Comparison of ENCODE assay signal across 1 cellular context in the genomic region with DNA sequence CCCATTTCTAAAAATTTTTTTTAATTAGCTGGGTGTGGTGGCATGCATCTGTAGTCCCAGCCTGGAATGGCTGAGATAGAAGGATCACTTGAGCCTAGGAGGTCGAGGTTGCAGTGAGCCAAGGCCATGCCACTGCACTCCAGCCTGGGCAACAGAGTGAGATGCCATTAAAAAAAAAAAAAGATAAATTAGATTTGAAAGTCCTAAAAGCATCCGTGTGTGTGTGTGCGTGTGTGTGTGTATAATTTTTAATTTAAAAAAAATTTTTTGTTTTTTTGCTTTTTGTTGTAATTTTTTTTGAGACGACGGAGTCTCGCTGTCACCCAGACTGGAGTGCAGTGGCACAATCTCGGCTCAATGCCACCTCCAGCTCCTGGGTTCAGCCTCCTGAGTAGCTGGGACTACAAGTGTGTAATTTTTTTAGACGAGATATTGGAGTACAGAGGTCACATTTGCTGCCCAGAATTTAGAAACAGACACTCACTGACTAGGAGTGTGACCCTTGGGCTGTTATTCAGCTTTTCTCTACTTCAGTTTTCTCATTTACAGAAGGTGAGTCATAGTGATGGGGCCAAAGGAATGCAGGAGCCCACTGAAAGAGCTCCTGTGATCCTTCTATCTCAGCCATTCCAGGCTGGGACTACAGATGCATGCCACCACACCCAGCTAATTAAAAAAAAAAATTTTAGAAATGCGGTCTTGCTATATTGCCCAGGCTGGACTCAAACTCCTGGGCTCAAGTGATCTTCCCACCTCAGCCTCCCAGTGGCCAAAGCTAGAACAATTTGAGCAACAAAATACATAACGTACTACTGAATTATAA.
TF ChIP-seq lines count a peak whose summit lies in the region.

No MANE protein-coding gene starts in this region.

TF ChIP-seq in HepG2, 621 proteins besides CTCF, POLR2A, EP300 and RAD21 (continued from another document):
- TF ChIP-seq ZNF687 (CRISPR knock-in tag; IDR thresholded peaks at IDR 0.05) (no peak), ZNF230 (CRISPR knock-in tag; IDR thresholded peaks at IDR 0.05) (no peak), ZNF720 (CRISPR knock-in tag; IDR thresholded peaks at IDR 0.05) (no peak), NFE2L2 (IDR thresholded peaks at IDR 0.05; ENCODE audit: low read length) (no peak), CREBL2 (CRISPR knock-in tag; IDR thresholded peaks at IDR 0.05; ENCODE audit: borderline replicate concordance) (no peak), PHF5A (CRISPR knock-in tag; IDR thresholded peaks at IDR 0.05; ENCODE audit: low read depth, unreplicated experiment) (no peak), NR2F2 (IDR thresholded peaks at IDR 0.05; ENCODE audit: borderline replicate concordance, low read depth) (0 out of 2 replicates have a peak, but pooled peaks have one; percentile 38), ZNF563 (CRISPR knock-in tag; IDR thresholded peaks at IDR 0.05) (no peak), ZNF75D (CRISPR knock-in tag; IDR thresholded peaks at IDR 0.05; ENCODE audit: borderline replicate concordance) (no peak), ZNF382 (CRISPR knock-in tag; IDR thresholded peaks at IDR 0.05; ENCODE audit: borderline replicate concordance) (no peak), IKZF1 (IDR thresholded peaks at IDR 0.05) (no peak), RELA (CRISPR knock-in tag; IDR thresholded peaks at IDR 0.05) (no peak), SP140L (CRISPR knock-in tag; IDR thresholded peaks at IDR 0.05; ENCODE audit: borderline replicate concordance) (no peak), JUND (CRISPR knock-in tag; IDR thresholded peaks at IDR 0.05) (peak; percentile 88), KDM2A (CRISPR knock-in tag; IDR thresholded peaks at IDR 0.05; ENCODE audit: borderline replicate concordance, low read depth) (no peak), ZNF431 (CRISPR knock-in tag; IDR thresholded peaks at IDR 0.05; ENCODE audit: borderline replicate concordance, low read depth) (no peak), PHF20 (CRISPR knock-in tag; IDR thresholded peaks at IDR 0.05) (0 out of 2 replicates have a peak, but pooled peaks have one; percentile 35), BORCS8-MEF2B (CRISPR knock-in tag; IDR thresholded peaks at IDR 0.05) (no peak), GATAD2A (CRISPR knock-in tag; IDR thresholded peaks at IDR 0.05) (peak; percentile 88), ZNF790 (CRISPR knock-in tag; IDR thresholded peaks at IDR 0.05; ENCODE audit: borderline replicate concordance) (no peak), ZNF776 (CRISPR knock-in tag; IDR thresholded peaks at IDR 0.05) (no peak), ZNF350 (CRISPR knock-in tag; IDR thresholded peaks at IDR 0.05; ENCODE audit: borderline replicate concordance, low read depth) (no peak), ZBTB20 (CRISPR knock-in tag; IDR thresholded peaks at IDR 0.05; ENCODE audit: borderline replicate concordance, low read depth) (no peak), CHD2 (IDR thresholded peaks at IDR 0.05; ENCODE audit: low read depth, low read length) (no peak), ZNF878 (CRISPR knock-in tag; IDR thresholded peaks at IDR 0.05) (no peak), ZNF549 (CRISPR knock-in tag; IDR thresholded peaks at IDR 0.05) (peak; percentile 49; the same call in 1 of the 2 replicates), TAF15 (IDR thresholded peaks at IDR 0.05; ENCODE audit: low read depth, low read length, poor library complexity, severe bottlenecking) (no peak), ZNF615 (CRISPR knock-in tag; IDR thresholded peaks at IDR 0.05; ENCODE audit: borderline replicate concordance) (no peak), ZNF3 (CRISPR knock-in tag; IDR thresholded peaks at IDR 0.05) (no peak), SMARCE1 (IDR thresholded peaks at IDR 0.05; ENCODE audit: borderline replicate concordance) (no peak), CAMTA2 (CRISPR knock-in tag; IDR thresholded peaks at IDR 0.05; ENCODE audit: borderline replicate concordance) (no peak), ATAD3A (CRISPR knock-in tag; IDR thresholded peaks at IDR 0.05) (no peak), NFKBIZ (CRISPR knock-in tag; IDR thresholded peaks at IDR 0.05) (no peak)
- TF ChIP-seq, protein P1, sequence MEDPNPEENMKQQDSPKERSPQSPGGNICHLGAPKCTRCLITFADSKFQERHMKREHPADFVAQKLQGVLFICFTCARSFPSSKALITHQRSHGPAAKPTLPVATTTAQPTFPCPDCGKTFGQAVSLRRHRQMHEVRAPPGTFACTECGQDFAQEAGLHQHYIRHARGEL (CRISPR knock-in tag; IDR thresholded peaks at IDR 0.05), result no peak
- TF ChIP-seq, protein P2, sequence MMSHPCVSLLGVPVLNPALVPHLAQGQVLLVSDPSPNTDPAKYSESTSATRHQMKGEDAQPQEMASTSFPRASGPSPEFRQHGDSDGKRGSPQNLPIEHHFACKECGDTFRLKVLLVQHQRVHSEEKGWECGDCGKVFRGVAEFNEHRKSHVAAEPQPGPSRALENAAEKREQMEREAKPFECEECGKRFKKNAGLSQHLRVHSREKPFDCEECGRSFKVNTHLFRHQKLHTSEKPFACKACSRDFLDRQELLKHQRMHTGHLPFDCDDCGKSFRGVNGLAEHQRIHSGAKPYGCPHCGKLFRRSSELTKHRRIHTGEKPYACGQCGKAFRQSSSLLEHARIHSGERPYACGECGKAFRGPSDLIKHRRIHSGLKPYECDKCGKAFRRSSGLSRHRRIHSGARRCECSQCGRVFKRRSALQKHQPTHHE (CRISPR knock-in tag; IDR thresholded peaks at IDR 0.05; ENCODE audit: borderline replicate concordance), result no peak
- TF ChIP-seq, protein P3, sequence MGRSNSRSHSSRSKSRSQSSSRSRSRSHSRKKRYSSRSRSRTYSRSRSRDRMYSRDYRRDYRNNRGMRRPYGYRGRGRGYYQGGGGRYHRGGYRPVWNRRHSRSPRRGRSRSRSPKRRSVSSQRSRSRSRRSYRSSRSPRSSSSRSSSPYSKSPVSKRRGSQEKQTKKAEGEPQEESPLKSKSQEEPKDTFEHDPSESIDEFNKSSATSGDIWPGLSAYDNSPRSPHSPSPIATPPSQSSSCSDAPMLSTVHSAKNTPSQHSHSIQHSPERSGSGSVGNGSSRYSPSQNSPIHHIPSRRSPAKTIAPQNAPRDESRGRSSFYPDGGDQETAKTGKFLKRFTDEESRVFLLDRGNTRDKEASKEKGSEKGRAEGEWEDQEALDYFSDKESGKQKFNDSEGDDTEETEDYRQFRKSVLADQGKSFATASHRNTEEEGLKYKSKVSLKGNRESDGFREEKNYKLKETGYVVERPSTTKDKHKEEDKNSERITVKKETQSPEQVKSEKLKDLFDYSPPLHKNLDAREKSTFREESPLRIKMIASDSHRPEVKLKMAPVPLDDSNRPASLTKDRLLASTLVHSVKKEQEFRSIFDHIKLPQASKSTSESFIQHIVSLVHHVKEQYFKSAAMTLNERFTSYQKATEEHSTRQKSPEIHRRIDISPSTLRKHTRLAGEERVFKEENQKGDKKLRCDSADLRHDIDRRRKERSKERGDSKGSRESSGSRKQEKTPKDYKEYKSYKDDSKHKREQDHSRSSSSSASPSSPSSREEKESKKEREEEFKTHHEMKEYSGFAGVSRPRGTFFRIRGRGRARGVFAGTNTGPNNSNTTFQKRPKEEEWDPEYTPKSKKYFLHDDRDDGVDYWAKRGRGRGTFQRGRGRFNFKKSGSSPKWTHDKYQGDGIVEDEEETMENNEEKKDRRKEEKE (IDR thresholded peaks at IDR 0.05), result no peak
- TF ChIP-seq, protein P4, sequence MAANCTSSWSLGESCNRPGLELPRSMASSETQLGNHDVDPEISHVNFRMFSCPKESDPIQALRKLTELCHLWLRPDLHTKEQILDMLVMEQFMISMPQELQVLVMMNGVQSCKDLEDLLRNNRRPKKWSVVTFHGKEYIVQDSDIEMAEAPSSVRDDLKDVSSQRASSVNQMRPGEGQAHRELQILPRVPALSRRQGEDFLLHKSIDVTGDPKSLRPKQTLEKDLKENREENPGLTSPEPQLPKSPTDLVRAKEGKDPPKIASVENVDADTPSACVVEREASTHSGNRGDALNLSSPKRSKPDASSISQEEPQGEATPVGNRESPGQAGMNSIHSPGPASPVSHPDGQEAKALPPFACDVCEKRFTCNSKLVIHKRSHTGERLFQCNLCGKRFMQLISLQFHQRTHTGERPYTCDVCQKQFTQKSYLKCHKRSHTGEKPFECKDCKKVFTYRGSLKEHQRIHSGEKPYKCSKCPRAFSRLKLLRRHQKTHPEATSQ (CRISPR knock-in tag; IDR thresholded peaks at IDR 0.05; ENCODE audit: borderline replicate concordance), result no peak
- TF ChIP-seq, protein P5, sequence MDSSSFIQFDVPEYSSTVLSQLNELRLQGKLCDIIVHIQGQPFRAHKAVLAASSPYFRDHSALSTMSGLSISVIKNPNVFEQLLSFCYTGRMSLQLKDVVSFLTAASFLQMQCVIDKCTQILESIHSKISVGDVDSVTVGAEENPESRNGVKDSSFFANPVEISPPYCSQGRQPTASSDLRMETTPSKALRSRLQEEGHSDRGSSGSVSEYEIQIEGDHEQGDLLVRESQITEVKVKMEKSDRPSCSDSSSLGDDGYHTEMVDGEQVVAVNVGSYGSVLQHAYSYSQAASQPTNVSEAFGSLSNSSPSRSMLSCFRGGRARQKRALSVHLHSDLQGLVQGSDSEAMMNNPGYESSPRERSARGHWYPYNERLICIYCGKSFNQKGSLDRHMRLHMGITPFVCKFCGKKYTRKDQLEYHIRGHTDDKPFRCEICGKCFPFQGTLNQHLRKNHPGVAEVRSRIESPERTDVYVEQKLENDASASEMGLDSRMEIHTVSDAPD (CRISPR knock-in tag; IDR thresholded peaks at IDR 0.05), result no peak
- TF ChIP-seq, protein P6, sequence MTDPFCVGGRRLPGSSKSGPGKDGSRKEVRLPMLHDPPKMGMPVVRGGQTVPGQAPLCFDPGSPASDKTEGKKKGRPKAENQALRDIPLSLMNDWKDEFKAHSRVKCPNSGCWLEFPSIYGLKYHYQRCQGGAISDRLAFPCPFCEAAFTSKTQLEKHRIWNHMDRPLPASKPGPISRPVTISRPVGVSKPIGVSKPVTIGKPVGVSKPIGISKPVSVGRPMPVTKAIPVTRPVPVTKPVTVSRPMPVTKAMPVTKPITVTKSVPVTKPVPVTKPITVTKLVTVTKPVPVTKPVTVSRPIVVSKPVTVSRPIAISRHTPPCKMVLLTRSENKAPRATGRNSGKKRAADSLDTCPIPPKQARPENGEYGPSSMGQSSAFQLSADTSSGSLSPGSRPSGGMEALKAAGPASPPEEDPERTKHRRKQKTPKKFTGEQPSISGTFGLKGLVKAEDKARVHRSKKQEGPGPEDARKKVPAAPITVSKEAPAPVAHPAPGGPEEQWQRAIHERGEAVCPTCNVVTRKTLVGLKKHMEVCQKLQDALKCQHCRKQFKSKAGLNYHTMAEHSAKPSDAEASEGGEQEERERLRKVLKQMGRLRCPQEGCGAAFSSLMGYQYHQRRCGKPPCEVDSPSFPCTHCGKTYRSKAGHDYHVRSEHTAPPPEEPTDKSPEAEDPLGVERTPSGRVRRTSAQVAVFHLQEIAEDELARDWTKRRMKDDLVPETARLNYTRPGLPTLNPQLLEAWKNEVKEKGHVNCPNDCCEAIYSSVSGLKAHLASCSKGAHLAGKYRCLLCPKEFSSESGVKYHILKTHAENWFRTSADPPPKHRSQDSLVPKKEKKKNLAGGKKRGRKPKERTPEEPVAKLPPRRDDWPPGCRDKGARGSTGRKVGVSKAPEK (CRISPR knock-in tag; IDR thresholded peaks at IDR 0.05; ENCODE audit: borderline replicate concordance), result no peak
TF ChIP-seq in HepG2: peak in this region for 99.
